In the genomic region with DNA sequence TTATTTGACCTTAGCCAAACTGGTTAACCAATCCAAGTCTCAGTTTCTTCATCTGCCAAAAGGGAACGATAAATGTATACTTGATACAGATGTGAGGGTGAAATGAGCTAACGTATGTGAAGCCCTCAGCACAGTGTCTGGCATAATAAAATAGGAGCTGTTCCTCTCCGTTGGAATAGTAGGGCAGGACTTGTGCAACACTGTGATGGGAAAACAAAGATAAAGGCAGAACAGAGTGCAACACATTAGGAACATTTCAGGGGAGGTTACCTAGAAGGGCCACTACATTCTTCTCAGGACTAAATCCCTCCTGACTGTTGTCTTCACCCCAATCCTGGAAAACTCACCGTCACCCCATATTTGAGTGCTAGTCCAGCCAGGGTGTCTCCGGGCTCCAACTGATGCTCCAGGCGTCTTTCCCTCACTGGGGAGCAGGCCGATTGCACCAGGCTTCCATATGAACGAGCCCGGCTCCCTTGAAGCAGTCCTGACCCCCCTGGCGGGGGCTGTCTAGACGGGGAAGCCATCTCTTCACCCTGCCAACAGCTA, we compare ENCODE assay signal across 9 cellular contexts. TPM values are rescaled to one million over a fixed set of nuclear protein-coding genes. Genes with fewer than 3 reads are reported as not detected.
A peak's percentile ranks its signal among the peaks of the same experiment; 100 is the strongest.
DNase-seq lines count a peak whose midpoint lies in the region; ATAC-seq and TF ChIP-seq lines count a peak whose summit lies in the region.
"Had no signal": no experiment of that assay in that cellular context is flagged by ENCODE, and none has a peak within 500 bp of the region (broad histone marks: within the 10 kb centered on the region; RNA-seq: fewer than 3 reads in every experiment).

No MANE protein-coding gene starts in this region.

- H3K27ac ChIP-seq in CD4-positive, alpha-beta memory T cell (ENCODE audit: low read depth, low read length): peak overlapping the region; percentile 73
- H3K27ac ChIP-seq in RWPE2 (ENCODE audit: poor library complexity, severe bottlenecking) (peak overlapping the region; percentile 53), esophagus squamous epithelium (peak overlapping the region; percentile 81 to 94 (median 88)), neuronal stem cell (replicated peaks; ENCODE audit: low read length) (peak overlapping the region; percentile 4)

- H3K4me3 Mint-ChIP-seq in CD4-positive, alpha-beta memory T cell: peak overlapping the region in 7 of 8 donors; percentile 49 to 100 (median 96)

- peak overlapping the region; percentile 93 for H2AFZ ChIP-seq in neuronal stem cell (ENCODE audit: low read length)

- peak; percentile 36; the same call in 2 of the 3 replicates for ATAC-seq in RWPE2 (ENCODE audit: low read depth)
- no peak for ATAC-seq in GM19463 (IDR thresholded peaks at IDR 0.05; ENCODE audit: unreplicated experiment)
- ATAC-seq in GM21526 (IDR thresholded peaks at IDR 0.05; ENCODE audit: low FRiP score, unreplicated experiment): no peak

- no peak for TF ChIP-seq POLR2A in esophagus squamous epithelium (IDR thresholded peaks at IDR 0.05)

- peak overlapping the region in 5 of 7 donors; percentile 26 to 98 (median 63) for H3K27ac Mint-ChIP-seq in CD4-positive, alpha-beta memory T cell

- peaks cover 0 to 5% (median 0%) of the 10 kb centered on the region in 8 donors for H3K9me3 Mint-ChIP-seq in CD4-positive, alpha-beta memory T cell

- no peaks in the 10 kb centered on the region for H3K9me3 ChIP-seq in CD4-positive, alpha-beta memory T cell (ENCODE audit: control insufficient read depth in 1 of 2, low read length in 2 of 2)
- no peaks in the 10 kb centered on the region for H3K9me3 ChIP-seq in RWPE2 (ENCODE audit: severe bottlenecking)
- H3K9me3 ChIP-seq in esophagus squamous epithelium: no peaks in the 10 kb centered on the region
- H3K9me3 ChIP-seq in neuronal stem cell (replicated peaks in 1 of 2; ENCODE audit: control insufficient read depth in 2 of 2, insufficient read depth in 1 of 2, low read depth in 1 of 2, low read length in 2 of 2): no peaks in the 10 kb centered on the region

- H3K79me1 ChIP-seq in neuronal stem cell (ENCODE audit: low read depth, low read length): peaks cover 4% of the 10 kb centered on the region

- H3K18ac ChIP-seq in neuronal stem cell (ENCODE audit: low read length): peak overlapping the region; percentile 42

- no peak overlapping the region for H2BK5ac ChIP-seq in neuronal stem cell (ENCODE audit: low read length)

- peaks cover 35 to 55% of the 10 kb centered on the region in 2 donors for H3K36me3 Mint-ChIP-seq in CD4-positive, alpha-beta memory T cell

- H3K4me3 ChIP-seq in CD4-positive, alpha-beta memory T cell (ENCODE audit: low read length in 2 of 2): no peak overlapping the region
- peak overlapping the region; percentile 61 for H3K4me3 ChIP-seq in RWPE2 (ENCODE audit: severe bottlenecking)
- H3K4me3 ChIP-seq in esophagus squamous epithelium: peak overlapping the region; percentile 65 to 76 (median 70)
- peak overlapping the region; percentile 85 to 88 for H3K4me3 ChIP-seq in neuronal stem cell (ENCODE audit: low read length in 2 of 2)

- H3K9ac ChIP-seq in neuronal stem cell (ENCODE audit: low read depth, low read length, poor library complexity): peak overlapping the region; percentile 74

- no peak for TF ChIP-seq CTCF in RWPE2 (IDR thresholded peaks at IDR 0.05; ENCODE audit: poor library complexity, severe bottlenecking)
- no peak for TF ChIP-seq CTCF in esophagus squamous epithelium (IDR thresholded peaks at IDR 0.05)

- H2BK15ac ChIP-seq in neuronal stem cell (ENCODE audit: low read length): no peak overlapping the region

- H3K36me3 ChIP-seq in CD4-positive, alpha-beta memory T cell (ENCODE audit: insufficient read depth, low read length): peaks cover 15% of the 10 kb centered on the region
- peaks cover 24% of the 10 kb centered on the region for H3K36me3 ChIP-seq in RWPE2 (ENCODE audit: low read depth)
- H3K36me3 ChIP-seq in esophagus squamous epithelium: peaks cover 0 to 55% (median 11%) of the 10 kb centered on the region in 3 donors
- peaks cover 25 to 48% of the 10 kb centered on the region in 2 donors for H3K36me3 ChIP-seq in neuronal stem cell (replicated peaks in 1 of 2; ENCODE audit: control insufficient read depth in 2 of 2, insufficient read depth in 2 of 2, low read length in 2 of 2)

- H3K4me2 ChIP-seq in neuronal stem cell (ENCODE audit: insufficient read depth, low read length, poor library complexity, severe bottlenecking): peak overlapping the region; percentile 67

- peaks cover 2% of the 10 kb centered on the region in 2 donors for H3K27me3 Mint-ChIP-seq in CD4-positive, alpha-beta memory T cell

- POLR2A ChIA-PET in CD4-positive, alpha-beta memory T cell (lab: Charles Lee; ENCODE audit: partially characterized antibody): interaction anchor here (0.6 to 6.9 kb wide), 8 partner anchors 8 to 159 kb away, joined by 3 to 79 read pairs (median 6); partner anchors contain the start of genes C1orf56, MINDY1, PIP5K1A and TNFAIP8L2

- whole genome bisulfite sequencing in esophagus squamous epithelium, 2 donors: 26 to 33% methylated on average over 9 to 11 of the region's 11 CpGs
- no CpG with 5 or more reads among the region's 11 CpGs for WGBS in neuronal stem cell (ENCODE audit: extremely low coverage in 2 of 2, insufficient read length in 2 of 2, insufficient replicate concordance in 1 of 2), 2 donors

- H4K8ac ChIP-seq in neuronal stem cell (ENCODE audit: low read depth, low read length): no peak overlapping the region

- no peaks in the 10 kb centered on the region for H3K27me3 ChIP-seq in CD4-positive, alpha-beta memory T cell (ENCODE audit: insufficient read depth, low read length)
- H3K27me3 ChIP-seq in RWPE2 (ENCODE audit: insufficient read depth, poor library complexity, severe bottlenecking): no peaks in the 10 kb centered on the region
- no peaks in the 10 kb centered on the region for H3K27me3 ChIP-seq in esophagus squamous epithelium
- no peaks in the 10 kb centered on the region for H3K27me3 ChIP-seq in neuronal stem cell (ENCODE audit: control insufficient read depth in 3 of 3, insufficient read depth in 3 of 3, low read depth in 1 of 3, low read length in 3 of 3)

- H2BK120ac ChIP-seq in neuronal stem cell (ENCODE audit: low read depth, low read length): no peak overlapping the region

- CTCF ChIA-PET in CD4-positive, alpha-beta memory T cell (lab: Charles Lee; ENCODE audit: partially characterized antibody): interaction anchor here (1.2 kb wide), 2 partner anchors 9 to 65 kb away, joined by 6 to 10 read pairs; partner anchors contain the start of gene TNFAIP8L2

- H2BK12ac ChIP-seq in neuronal stem cell (ENCODE audit: low read length): no peak overlapping the region

- no peak overlapping the region for H4K91ac ChIP-seq in neuronal stem cell (ENCODE audit: low read depth, low read length, poor library complexity)

- no peak overlapping the region for H3K23ac ChIP-seq in neuronal stem cell (ENCODE audit: low read depth, low read length, poor library complexity)

- DNase-seq in CD4-positive, alpha-beta memory T cell: no peak
- DNase-seq in RWPE2 (ENCODE audit: low spot score): no peak
- DNase-seq in esophagus squamous epithelium (lab: John Stamatoyannopoulos, UW): no peak
- DNase-seq in neuronal stem cell (ENCODE audit: low spot score): no peak
- no peak for DNase-seq in LoVo (ENCODE audit: low spot score)
- no peak for DNase-seq in DMS79 treated with DMSO at 0.1 percent for 48 hours (lab: John Stamatoyannopoulos, UW)
- DNase-seq: cerebellar nuclear complex had no signal

- H2AK5ac ChIP-seq in neuronal stem cell (ENCODE audit: low read depth, low read length): no peak overlapping the region

- peaks cover 53% of the 10 kb centered on the region for H3K4me1 ChIP-seq in CD4-positive, alpha-beta memory T cell (ENCODE audit: insufficient read depth, low read length)
- H3K4me1 ChIP-seq in RWPE2 (ENCODE audit: insufficient read depth, poor library complexity, severe bottlenecking): peaks cover 6% of the 10 kb centered on the region
- H3K4me1 ChIP-seq in esophagus squamous epithelium: peaks cover 6 to 50% (median 18%) of the 10 kb centered on the region in 3 donors
- H3K4me1 ChIP-seq in neuronal stem cell (ENCODE audit: control insufficient read depth in 2 of 2, insufficient read depth in 1 of 2, low read depth in 1 of 2, low read length in 2 of 2): peaks cover 7 to 9% of the 10 kb centered on the region in 2 donors

- H3K4ac ChIP-seq in neuronal stem cell (ENCODE audit: low read length): no peak overlapping the region

- H3K14ac ChIP-seq in neuronal stem cell (ENCODE audit: low read length): peak overlapping the region; percentile 48

- peaks cover 34 to 73% (median 55%) of the 10 kb centered on the region in 4 donors for H3K4me1 Mint-ChIP-seq in CD4-positive, alpha-beta memory T cell

- intact Hi-C loops in CD4-positive, alpha-beta memory T cell (cut with micrococcal nuclease): loop anchor here (1.0 kb wide), 1 partner anchor 8 kb away; no protein-coding TSS in a partner anchor
- intact Hi-C loops in esophagus squamous epithelium (cut with DNase I): no loop called here

RNA-seq across cellular contexts. Expression of gene LYSMD1, which starts 0.9 kb away (rescaled TPM):
- 1 to 10 TPM; 1.0 to 1.3 TPM for total RNA-seq in CD4-positive, alpha-beta memory T cell
- polyA plus RNA-seq in CD4-positive, alpha-beta memory T cell: under 1 TPM in 1 of 2 donors, not detected in 1; 0.59 TPM
- 1 to 10 TPM; 4.6 to 8.8 (median 5.9) TPM for total RNA-seq in esophagus squamous epithelium
- 7.6 TPM for polyA plus RNA-seq in neuronal stem cell (2013, experiment 1 of 2)
- 6.8 TPM for polyA plus RNA-seq in neuronal stem cell (2013, experiment 2 of 2)

RNA-seq across cellular contexts. Expression of gene SCNM1, which starts 1.1 kb away (rescaled TPM):
- total RNA-seq in CD4-positive, alpha-beta memory T cell: 10 to 100 TPM; 57.4 to 61.4 TPM
- polyA plus RNA-seq in CD4-positive, alpha-beta memory T cell: 10 to 100 TPM; 76.5 to 80.9 TPM
- 10 to 100 TPM; 15.2 to 29.8 (median 18.5) TPM for total RNA-seq in esophagus squamous epithelium
- polyA plus RNA-seq in neuronal stem cell (2013, experiment 1 of 2): 38.6 TPM
- polyA plus RNA-seq in neuronal stem cell (2013, experiment 2 of 2): 37.5 TPM

RNA-seq across cellular contexts. Expression of gene TNFAIP8L2, which starts 8.4 kb away (rescaled TPM):
- total RNA-seq in CD4-positive, alpha-beta memory T cell: 10 to 100 TPM; 45.9 to 49.7 TPM
- 10 to 100 TPM; 10.8 to 42.3 TPM for polyA plus RNA-seq in CD4-positive, alpha-beta memory T cell
- total RNA-seq in esophagus squamous epithelium: 1 to 10 TPM in 2 of 4 donors, not detected in 2; 2.3 to 5.7 TPM
- polyA plus RNA-seq in neuronal stem cell (2013, experiment 1 of 2): not detected
- not detected for polyA plus RNA-seq in neuronal stem cell (2013, experiment 2 of 2)

RNA-seq across cellular contexts. Expression of gene TMOD4, which starts 11.0 kb away (rescaled TPM):
- 1 to 10 TPM; 6.4 TPM for total RNA-seq in CD4-positive, alpha-beta memory T cell
- not detected for polyA plus RNA-seq in CD4-positive, alpha-beta memory T cell
- total RNA-seq in esophagus squamous epithelium: not detected
- polyA plus RNA-seq in neuronal stem cell (2013, experiment 1 of 2): 0.24 TPM
- polyA plus RNA-seq in neuronal stem cell (2013, experiment 2 of 2): 0.33 TPM

RNA-seq across cellular contexts. Expression of gene SEMA6C, which starts 18.4 kb away (rescaled TPM):
- total RNA-seq in CD4-positive, alpha-beta memory T cell: 1 to 10 TPM; 7.6 to 8.2 TPM
- 1 to 10 TPM in 1 of 2 donors, under 1 TPM in 1; 0.54 to 2.1 TPM for polyA plus RNA-seq in CD4-positive, alpha-beta memory T cell
- 1 to 10 TPM in 3 of 4 donors, under 1 TPM in 1; 0.91 to 3.8 (median 2.0) TPM for total RNA-seq in esophagus squamous epithelium
- 15.6 TPM for polyA plus RNA-seq in neuronal stem cell (2013, experiment 1 of 2)
- 17.4 TPM for polyA plus RNA-seq in neuronal stem cell (2013, experiment 2 of 2)

Comparison
In these comparisons a context has a peak if more than half of its experiments do, and no peak if none do; other contexts are left out.
1. H3K27ac ChIP-seq: peak in every context shown above with its lines; median percentile 88 in esophagus squamous epithelium; 73 in CD4-positive, alpha-beta memory T cell; 53 in RWPE2; 4 in neuronal stem cell.
2. H3K4me3 ChIP-seq: peak in RWPE2 (single experiment), esophagus squamous epithelium (4 of 4) and neuronal stem cell (2 of 2); none in CD4-positive, alpha-beta memory T cell (0 of 2).
3. RNA of gene TNFAIP8L2, which starts 8.4 kb away (total RNA-seq): 45.9 to 49.7 TPM in CD4-positive, alpha-beta memory T cell; 2.3 to 5.7 TPM in esophagus squamous epithelium; every median in the first group is over 4 times any median in the second.